ENCODE assay signal across 12 cellular contexts in the genomic region with DNA sequence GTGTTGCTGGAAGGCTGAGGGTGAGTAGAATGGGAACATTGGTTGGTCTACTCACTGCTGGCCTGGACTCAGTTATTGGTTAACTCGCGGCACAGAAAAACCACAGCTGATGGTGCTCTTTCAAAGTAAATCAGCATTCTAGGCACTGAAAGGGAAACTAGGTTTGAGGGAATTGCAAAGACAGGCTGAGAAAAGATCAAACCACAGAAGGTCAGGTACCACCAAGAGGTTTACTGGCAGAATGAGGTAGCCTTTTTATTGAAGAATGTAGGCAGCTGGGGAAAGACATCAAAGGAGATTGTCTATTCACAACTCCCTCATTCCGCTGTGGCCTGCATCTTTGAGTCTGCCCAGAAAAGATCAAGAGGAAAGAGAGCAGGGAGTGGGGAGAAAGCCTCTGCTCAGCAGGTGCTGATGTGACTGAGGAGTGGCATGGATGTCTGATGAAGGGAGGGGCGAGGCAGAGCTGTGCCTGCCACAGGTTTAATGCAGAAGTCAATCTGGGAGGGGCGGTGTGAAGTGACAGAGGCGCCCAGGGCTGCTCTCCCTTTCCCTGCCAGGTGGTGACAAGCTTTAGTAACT.
DNase-seq lines count a peak whose midpoint lies in the region; ATAC-seq lines count a peak whose summit lies in the region.
"Had no signal": no experiment of that assay in that cellular context is flagged by ENCODE, and none has a peak within 500 bp of the region (broad histone marks: within the 10 kb centered on the region; RNA-seq: fewer than 3 reads in every experiment).

No MANE protein-coding gene starts in this region.

- H3K27ac Mint-ChIP-seq in activated naive CD4-positive, alpha-beta T cell treated with anti-CD3 and anti-CD28 coated beads for 36 hours: peak overlapping the region; percentile 19
- no peak overlapping the region for H3K27ac Mint-ChIP-seq in activated T-helper 17 cell treated with anti-CD3 and anti-CD28 coated beads, Interleukin-2, amount 50 U/mL, for 72 hours
- peak overlapping the region; percentile 37 to 38 for H3K27ac Mint-ChIP-seq in stimulated activated naive CD8-positive, alpha-beta T cell treated with anti-CD3 and anti-CD28 coated beads, Interleukin-15, amount 100 ng/mL, for 72 hours

- H3K4me3 Mint-ChIP-seq in activated naive CD4-positive, alpha-beta T cell treated with anti-CD3 and anti-CD28 coated beads for 36 hours: no peak overlapping the region
- H3K4me3 Mint-ChIP-seq in activated T-helper 17 cell treated with anti-CD3 and anti-CD28 coated beads, Interleukin-2, amount 50 U/mL, for 72 hours: no peak overlapping the region
- peak overlapping the region; percentile 1 to 42 for H3K4me3 Mint-ChIP-seq in stimulated activated naive CD8-positive, alpha-beta T cell treated with anti-CD3 and anti-CD28 coated beads, Interleukin-15, amount 100 ng/mL, for 72 hours

- intact Hi-C loops in activated naive CD4-positive, alpha-beta T cell treated with anti-CD3 and anti-CD28 coated beads for 36 hours (cut with micrococcal nuclease): loop anchor here (1.0 kb wide), 3 partner anchors 9 to 82 kb away; no protein-coding TSS in a partner anchor

- peaks cover 8% of the 10 kb centered on the region for H3K9me3 Mint-ChIP-seq in activated naive CD4-positive, alpha-beta T cell treated with anti-CD3 and anti-CD28 coated beads for 36 hours
- peaks cover 3% of the 10 kb centered on the region for H3K9me3 Mint-ChIP-seq in activated T-helper 17 cell treated with anti-CD3 and anti-CD28 coated beads, Interleukin-2, amount 50 U/mL, for 72 hours
- H3K9me3 Mint-ChIP-seq in stimulated activated naive CD8-positive, alpha-beta T cell treated with anti-CD3 and anti-CD28 coated beads, Interleukin-15, amount 100 ng/mL, for 72 hours: peaks cover 0 to 10% of the 10 kb centered on the region in 2 donors

- DNase-seq in activated naive CD4-positive, alpha-beta T cell treated with anti-CD3 and anti-CD28 coated beads for 36 hours: peak; percentile 62
- no peak for DNase-seq in activated naive CD4-positive, alpha-beta T cell treated with Interleukin-2 at 50 U/mL for 16 hours
- peak in 1 of 2 donors; percentile 20 for DNase-seq in stimulated activated naive CD8-positive, alpha-beta T cell treated with anti-CD3 and anti-CD28 coated beads, Interleukin-15, amount 100 ng/mL, for 72 hours
- no peak for DNase-seq in NCI-H1105 (lab: John Stamatoyannopoulos, UW)
- DNase-seq in DMS114 treated with DMSO at 0.1 percent for 48 hours (lab: John Stamatoyannopoulos, UW; ENCODE audit: unreplicated experiment): no peak
- DNase-seq in NK-92 treated with Interleukin-12 subunit alpha and Interleukin-12 subunit beta, amount 100 ng/mL, for 24 hours (lab: John Stamatoyannopoulos, UW): no peak
- DNase-seq: colonic mucosa; GDM1; left ventricle myocardium inferior; stimulated activated naive CD4-positive, alpha-beta T cell treated with Interleukin-2 at 50 U/mL for 16 hours had no signal

- CTCF ChIA-PET in activated naive CD4-positive, alpha-beta T cell treated with anti-CD3 and anti-CD28 coated beads for 36 hours (lab: Charles Lee): interaction anchor here (0.6 kb wide), 1 partner anchor 101 kb away, joined by 3 read pairs; no protein-coding TSS in a partner anchor

- peak; percentile 83 for ATAC-seq in HG03354 (IDR thresholded peaks at IDR 0.05; ENCODE audit: poor library complexity, severe bottlenecking, unreplicated experiment)
- ATAC-seq in activated T-helper 17 cell treated with anti-CD3 and anti-CD28 coated beads, Interleukin-2, amount 50 U/mL, for 72 hours (replicated peaks): peak; percentile 59
- peak; percentile 87 for ATAC-seq in stimulated activated naive CD8-positive, alpha-beta T cell treated with anti-CD3 and anti-CD28 coated beads, Interleukin-15, amount 100 ng/mL, for 72 hours

- H3K36me3 Mint-ChIP-seq in activated naive CD4-positive, alpha-beta T cell treated with anti-CD3 and anti-CD28 coated beads for 36 hours (ENCODE audit: low read depth): peaks cover 2% of the 10 kb centered on the region
- no peaks in the 10 kb centered on the region for H3K36me3 Mint-ChIP-seq in activated T-helper 17 cell treated with anti-CD3 and anti-CD28 coated beads, Interleukin-2, amount 50 U/mL, for 72 hours (ENCODE audit: low read depth)

- peaks cover 22% of the 10 kb centered on the region for H3K4me1 Mint-ChIP-seq in activated naive CD4-positive, alpha-beta T cell treated with anti-CD3 and anti-CD28 coated beads for 36 hours (ENCODE audit: low read depth)
- peaks cover 8% of the 10 kb centered on the region for H3K4me1 Mint-ChIP-seq in activated T-helper 17 cell treated with anti-CD3 and anti-CD28 coated beads, Interleukin-2, amount 50 U/mL, for 72 hours
- H3K4me1 Mint-ChIP-seq in stimulated activated naive CD8-positive, alpha-beta T cell treated with anti-CD3 and anti-CD28 coated beads, Interleukin-15, amount 100 ng/mL, for 72 hours: peaks cover 20% of the 10 kb centered on the region

- no peaks in the 10 kb centered on the region for H3K27me3 Mint-ChIP-seq in activated naive CD4-positive, alpha-beta T cell treated with anti-CD3 and anti-CD28 coated beads for 36 hours (ENCODE audit: low read depth)
- peaks cover 11% of the 10 kb centered on the region for H3K27me3 Mint-ChIP-seq in activated T-helper 17 cell treated with anti-CD3 and anti-CD28 coated beads, Interleukin-2, amount 50 U/mL, for 72 hours
- H3K27me3 Mint-ChIP-seq in stimulated activated naive CD8-positive, alpha-beta T cell treated with anti-CD3 and anti-CD28 coated beads, Interleukin-15, amount 100 ng/mL, for 72 hours: no peaks in the 10 kb centered on the region

Comparison
In these comparisons a context has a peak if more than half of its experiments do, and no peak if none do; other contexts are left out.
1. H3K4me3 Mint-ChIP-seq: peak in stimulated activated naive CD8-positive, alpha-beta T cell treated with anti-CD3 and anti-CD28 coated beads, Interleukin-15, amount 100 ng/mL, for 72 hours (2 of 2); none in activated naive CD4-positive, alpha-beta T cell treated with anti-CD3 and anti-CD28 coated beads for 36 hours (single experiment) and activated T-helper 17 cell treated with anti-CD3 and anti-CD28 coated beads, Interleukin-2, amount 50 U/mL, for 72 hours (single experiment).
2. Peak in every context shown above with its lines, with median percentiles within 50 percentile points of each other: ATAC-seq.